Comparison of ENCODE assay signal across 26 cellular contexts in genomic region chrX:24201216-24201615, GRCh38.
"Had no signal": no experiment of that assay in that cellular context is flagged by ENCODE, and none has a peak within 500 bp of the region (broad histone marks: within the 10 kb centered on the region; RNA-seq: fewer than 3 reads in every experiment).

No MANE protein-coding gene starts in this region.

- H3K9me3 ChIP-seq: left lung, thoracic aorta, vagina had no signal

- FAIRE-seq: small intestine had no signal

- ATAC-seq: esophagus mucosa; left lung; naive thymus-derived CD8-positive, alpha-beta T cell; sciatic nerve; stimulated activated memory B cell treated with anti-CD40 and anti-IgM and Interleukin-4, amounts not matched to agents 10 μg/mL and 1 μg/mL and 100 μg/mL, for 72 hours had no signal

- H3K4me3 Mint-ChIP-seq: activated naive CD4-positive, alpha-beta T cell treated with anti-CD3 and anti-CD28 coated beads for 36 hours; mesothelial cell of epicardium; stimulated activated memory B cell treated with anti-CD40 and anti-IgM and Interleukin-4, amounts not matched to agents 10 μg/mL and 1 μg/mL and 100 μg/mL, for 72 hours; type B pancreatic cell had no signal

- H3K36me3 ChIP-seq: left lung, thoracic aorta, vagina had no signal

- H3K27ac ChIP-seq: left lung, vagina had no signal

- H3K27me3 ChIP-seq: left lung, vagina had no signal

- H3K27me3 Mint-ChIP-seq: naive thymus-derived CD8-positive, alpha-beta T cell; stimulated activated memory B cell treated with anti-CD40 and anti-IgM and Interleukin-4, amounts not matched to agents 10 μg/mL and 1 μg/mL and 100 μg/mL, for 72 hours; type B pancreatic cell had no signal

- DNase-seq: activated CD4-positive, alpha-beta T cell treated with anti-CD3 and anti-CD28 coated beads for 4 hours; activated CD4-positive, alpha-beta T cell treated with anti-CD3 and anti-CD28 coated beads, Interleukin-2, amount 50 U/mL, for 48 hours; activated CD4-positive, CD25-positive, alpha-beta regulatory T cell; activated CD8-positive, alpha-beta memory T cell treated with anti-CD3 and anti-CD28 coated beads, Interleukin-2, amount 50 U/mL, for 48 hours; activated effector memory CD4-positive, alpha-beta T cell treated with Interleukin-2 at 50 U/mL for 16 hours; activated naive CD4-positive, alpha-beta T cell treated with anti-CD3 and anti-CD28 coated beads for 36 hours; activated T-cell treated with anti-CD3 and anti-CD28 coated beads, Interleukin-2, amount 50 U/mL, for 48 hours; amygdala; central memory CD4-positive, alpha-beta T cell; dermis blood vessel endothelial cell; effector CD8-positive, alpha-beta T cell; foreskin melanocyte; hippocampal formation; kidney glomerular epithelial cell; left lung; naive thymus-derived CD8-positive, alpha-beta T cell; small intestine; stimulated activated CD4-positive, alpha-beta T cell treated with anti-CD3 and anti-CD28 coated beads, Interleukin-15, amount 100 ng/mL, for 24 hours; T1000 had no signal

- H3K4me1 ChIP-seq: left lung had no signal

- H3K27ac Mint-ChIP-seq: stimulated activated memory B cell treated with anti-CD40 and anti-IgM and Interleukin-4, amounts not matched to agents 10 μg/mL and 1 μg/mL and 100 μg/mL, for 72 hours had no signal

- H3K4me3 ChIP-seq: left lung, thoracic aorta, vagina had no signal
